11 cellular contexts compared by ENCODE assay signal in the genomic region with DNA sequence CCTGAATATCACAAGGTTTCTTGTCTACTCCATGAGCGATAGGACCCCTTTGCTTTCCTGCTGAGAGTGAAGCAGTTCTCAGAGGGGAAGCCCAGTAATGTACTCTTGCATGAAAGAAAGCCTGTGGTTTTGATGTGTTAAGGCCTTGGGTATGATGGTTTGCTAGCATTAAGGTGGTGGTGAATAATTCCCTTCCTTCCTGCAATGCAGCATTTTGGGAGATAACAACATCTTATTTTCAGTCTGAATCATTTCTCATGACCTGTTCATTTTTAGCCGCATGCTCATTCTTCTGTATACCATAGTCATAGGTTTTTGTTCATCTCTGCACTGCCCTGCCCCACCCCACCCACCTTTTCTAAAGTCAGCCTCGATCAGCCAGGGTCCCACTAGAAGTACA.
DNase-seq lines count a peak whose midpoint lies in the region; ATAC-seq lines count a peak whose summit lies in the region.
"Had no signal": no experiment of that assay in that cellular context is flagged by ENCODE, and none has a peak within 500 bp of the region (broad histone marks: within the 10 kb centered on the region; RNA-seq: fewer than 3 reads in every experiment).

No MANE protein-coding gene starts in this region.

- intact Hi-C loops in activated CD4-positive, alpha-beta T cell treated with anti-CD3 and anti-CD28 coated beads, Interleukin-2, amount 10 ng/mL, durations not matched to agents 24 days and 14 days (cut with micrococcal nuclease), result no loop called here

- H3K27ac Mint-ChIP-seq in activated CD4-positive, alpha-beta T cell treated with anti-CD3 and anti-CD28 coated beads, Interleukin-2, amount 10 ng/mL, durations not matched to agents 24 days and 14 days, result no peak overlapping the region
- H3K27ac Mint-ChIP-seq in activated naive CD4-positive, alpha-beta T cell treated with anti-CD3 and anti-CD28 coated beads, Interleukin-2, amount 10 ng/mL, durations not matched to agents 7 days and 5 days, result no peak overlapping the region
- H3K27ac Mint-ChIP-seq: activated T-cell treated with anti-CD3 and anti-CD28 coated beads, Interleukin-2, amount 50 U/mL, for 72 hours had no signal

- no peak overlapping the region for H3K4me3 Mint-ChIP-seq in activated CD4-positive, alpha-beta T cell treated with anti-CD3 and anti-CD28 coated beads, Interleukin-2, amount 10 ng/mL, durations not matched to agents 24 days and 14 days
- H3K4me3 Mint-ChIP-seq in activated naive CD4-positive, alpha-beta T cell treated with anti-CD3 and anti-CD28 coated beads, Interleukin-2, amount 10 ng/mL, durations not matched to agents 7 days and 5 days, result no peak overlapping the region
- H3K4me3 Mint-ChIP-seq: activated T-cell treated with anti-CD3 and anti-CD28 coated beads, Interleukin-2, amount 50 U/mL, for 72 hours had no signal

- H3K36me3 Mint-ChIP-seq in activated CD4-positive, alpha-beta T cell treated with anti-CD3 and anti-CD28 coated beads, Interleukin-2, amount 10 ng/mL, durations not matched to agents 24 days and 14 days (ENCODE audit: low read depth), result no peaks in the 10 kb centered on the region
- no peaks in the 10 kb centered on the region for H3K36me3 Mint-ChIP-seq in activated naive CD4-positive, alpha-beta T cell treated with anti-CD3 and anti-CD28 coated beads, Interleukin-2, amount 10 ng/mL, durations not matched to agents 7 days and 5 days

- H3K9me3 Mint-ChIP-seq in activated CD4-positive, alpha-beta T cell treated with anti-CD3 and anti-CD28 coated beads, Interleukin-2, amount 10 ng/mL, durations not matched to agents 24 days and 14 days, result no peaks in the 10 kb centered on the region
- H3K9me3 Mint-ChIP-seq in activated naive CD4-positive, alpha-beta T cell treated with anti-CD3 and anti-CD28 coated beads, Interleukin-2, amount 10 ng/mL, durations not matched to agents 7 days and 5 days, result no peaks in the 10 kb centered on the region
- H3K9me3 Mint-ChIP-seq: activated T-cell treated with anti-CD3 and anti-CD28 coated beads, Interleukin-2, amount 50 U/mL, for 72 hours had no signal

- H3K4me1 Mint-ChIP-seq in activated CD4-positive, alpha-beta T cell treated with anti-CD3 and anti-CD28 coated beads, Interleukin-2, amount 10 ng/mL, durations not matched to agents 24 days and 14 days, result no peaks in the 10 kb centered on the region
- H3K4me1 Mint-ChIP-seq in activated naive CD4-positive, alpha-beta T cell treated with anti-CD3 and anti-CD28 coated beads, Interleukin-2, amount 10 ng/mL, durations not matched to agents 7 days and 5 days, result no peaks in the 10 kb centered on the region

- H3K27me3 Mint-ChIP-seq in activated CD4-positive, alpha-beta T cell treated with anti-CD3 and anti-CD28 coated beads, Interleukin-2, amount 10 ng/mL, durations not matched to agents 24 days and 14 days, result no peaks in the 10 kb centered on the region
- no peaks in the 10 kb centered on the region for H3K27me3 Mint-ChIP-seq in activated naive CD4-positive, alpha-beta T cell treated with anti-CD3 and anti-CD28 coated beads, Interleukin-2, amount 10 ng/mL, durations not matched to agents 7 days and 5 days

- CTCF ChIA-PET in activated naive CD4-positive, alpha-beta T cell treated with anti-CD3 and anti-CD28 coated beads, Interleukin-2, amount 10 ng/mL, durations not matched to agents 7 days and 5 days (lab: Charles Lee), result no interaction called here

- DNase-seq in glomerular visceral epithelial cell (ENCODE audit: extremely low spot score) (peak; percentile 75), retina (no peak), DMS79 treated with DMSO at 0.1 percent for 48 hours (lab: John Stamatoyannopoulos, UW) (no peak)
- no peak for DNase-seq in activated CD4-positive, alpha-beta T cell treated with anti-CD3 and anti-CD28 coated beads, Interleukin-2, amount 10 ng/mL, durations not matched to agents 24 days and 14 days
- no peak for DNase-seq in activated naive CD4-positive, alpha-beta T cell treated with anti-CD3 and anti-CD28 coated beads, Interleukin-2, amount 10 ng/mL, durations not matched to agents 7 days and 5 days
- DNase-seq: activated T-cell treated with anti-CD3 and anti-CD28 coated beads, Interleukin-2, amount 50 U/mL, for 72 hours; DMS53; tibial artery had no signal

- ATAC-seq in GM18508 (IDR thresholded peaks at IDR 0.05; ENCODE audit: insufficient read depth, unreplicated experiment) (peak; percentile 78), GM21825 (IDR thresholded peaks at IDR 0.05; ENCODE audit: unreplicated experiment) (peak; percentile 76), HG03460 (IDR thresholded peaks at IDR 0.05; ENCODE audit: unreplicated experiment) (peak; percentile 69)
